10 cellular contexts compared by ENCODE assay signal in genomic region chr2:203340791-203341487, GRCh38. TPM values are rescaled to one million over a fixed set of nuclear protein-coding genes. Genes with fewer than 3 reads are reported as not detected.
DNase-seq lines count a peak whose midpoint lies in the region; ATAC-seq and TF ChIP-seq lines count a peak whose summit lies in the region.
"Had no signal": no experiment of that assay in that cellular context is flagged by ENCODE, and none has a peak within 500 bp of the region (broad histone marks: within the 10 kb centered on the region; RNA-seq: fewer than 3 reads in every experiment).

No MANE protein-coding gene starts in this region.

- DNase-seq in AG10803 (ENCODE audit: low read depth) (peak; percentile 90), NT2/D1 (ENCODE audit: low read depth, low spot score) (peak; percentile 63), epidermal melanocyte (ENCODE audit: insufficient read length, low spot score) (peak; percentile 72), mesenchymal stem cell (peak; percentile 38), HUDEP-2 (lab: John Stamatoyannopoulos, UW; ENCODE audit: unreplicated experiment in 76 of 76) (no peak), SKM-1 treated with dmso at 0.1 percent for 144 hours (lab: John Stamatoyannopoulos, UW; ENCODE audit: unreplicated experiment) (no peak), DMS153 treated with DMSO at 0.1 percent for 48 hours (lab: John Stamatoyannopoulos, UW; ENCODE audit: unreplicated experiment) (no peak), aorta (no peak)
- DNase-seq: CD8-positive, alpha-beta memory T cell; NCI-H2029 had no signal

- TF ChIP-seq CTCF in AG10803 (conservative IDR thresholded peaks at IDR 0.05; ENCODE audit: low read length): no peak

- peaks cover 26% of the 10 kb centered on the region for H3K79me1 ChIP-seq in mesenchymal stem cell (replicated peaks; ENCODE audit: low read length, poor library complexity, severe bottlenecking)

- H3K4me1 ChIP-seq in NT2/D1 (ENCODE audit: insufficient read depth, insufficient read length) (peaks cover 3% of the 10 kb centered on the region), mesenchymal stem cell (ENCODE audit: control insufficient read depth, insufficient read depth, low read depth, low read length) (peaks cover 7% of the 10 kb centered on the region), aorta (ENCODE audit: control insufficient read depth in 1 of 2, insufficient read depth in 2 of 2, low read length in 2 of 2) (peaks cover 0 to 5% of the 10 kb centered on the region in 2 donors)

- peak overlapping the region in 1 of 2 experiments; percentile 7 for H3K18ac ChIP-seq in mesenchymal stem cell (ENCODE audit: low read depth in 1 of 2, low read length in 2 of 2)

- no peak overlapping the region for H2BK12ac ChIP-seq in mesenchymal stem cell (ENCODE audit: low read length in 2 of 2)

- WGBS in mesenchymal stem cell: 88% methylated on average over 5 of the region's 6 CpGs
- WGBS in aorta, 2 donors: 25 to 26% methylated on average over 6 of the region's 6 CpGs

- peak overlapping the region; percentile 76 for H3K27ac ChIP-seq in mesenchymal stem cell (ENCODE audit: low read length, poor library complexity, severe bottlenecking)
- H3K27ac ChIP-seq in aorta (ENCODE audit: low read depth in 1 of 2, low read length in 2 of 2): peak overlapping the region in 1 of 2 donors; percentile 50

- no peak overlapping the region for H3K4me3 ChIP-seq in AG10803 (ENCODE audit: low read length)
- H3K4me3 ChIP-seq in NT2/D1 (ENCODE audit: insufficient read length, low read depth): no peak overlapping the region
- no peak overlapping the region for H3K4me3 ChIP-seq in mesenchymal stem cell (ENCODE audit: insufficient read depth in 1 of 2, low read depth in 1 of 2, low read length in 2 of 2)
- H3K4me3 ChIP-seq in aorta (ENCODE audit: low read length in 2 of 2): no peak overlapping the region

- H3K36me3 ChIP-seq in NT2/D1 (ENCODE audit: insufficient read depth, insufficient read length, low read length): peaks cover 21% of the 10 kb centered on the region
- H3K36me3 ChIP-seq in mesenchymal stem cell (ENCODE audit: control insufficient read depth in 1 of 2, insufficient read depth in 2 of 2, low read depth in 1 of 2, low read length in 2 of 2): peaks cover 13 to 20% of the 10 kb centered on the region in 2 experiments
- H3K36me3 ChIP-seq in aorta (ENCODE audit: control insufficient read depth in 1 of 2, insufficient read depth in 2 of 2, low read length in 1 of 2): no peaks in the 10 kb centered on the region

- no peak overlapping the region for H4K8ac ChIP-seq in mesenchymal stem cell (ENCODE audit: low read length)

- H3K27me3 ChIP-seq in NT2/D1 (ENCODE audit: insufficient read depth, insufficient read length): no peaks in the 10 kb centered on the region
- H3K27me3 ChIP-seq in mesenchymal stem cell (ENCODE audit: control insufficient read depth in 1 of 2, insufficient read depth in 1 of 2, low read length in 2 of 2): no peaks in the 10 kb centered on the region
- H3K27me3 ChIP-seq in aorta (ENCODE audit: control insufficient read depth in 1 of 2, insufficient read depth in 2 of 2, low read length in 1 of 2): no peaks in the 10 kb centered on the region

- no peak overlapping the region for H2BK5ac ChIP-seq in mesenchymal stem cell (ENCODE audit: low read depth, low read length, poor library complexity, severe bottlenecking)

- H3K9me3 ChIP-seq in NT2/D1 (ENCODE audit: insufficient read depth, low read length) (0 out of 2 replicates have a peak, but pooled peaks cover 7% of the 10 kb centered on the region), mesenchymal stem cell (ENCODE audit: control insufficient read depth, low read length) (no peaks in the 10 kb centered on the region), aorta (ENCODE audit: control insufficient read depth, low read length) (no peaks in the 10 kb centered on the region)

- H3K9ac ChIP-seq in NT2/D1 (ENCODE audit: insufficient read length, low read depth) (no peak overlapping the region), mesenchymal stem cell (ENCODE audit: low read length) (no peak overlapping the region)

- no peak for ATAC-seq in aorta (ENCODE audit: low FRiP score)

- no peak overlapping the region for H2AFZ ChIP-seq in mesenchymal stem cell (ENCODE audit: low read depth, low read length)

- no peak overlapping the region for H3K4me2 ChIP-seq in mesenchymal stem cell (ENCODE audit: low read length, poor library complexity, severe bottlenecking)

- H4K91ac ChIP-seq in mesenchymal stem cell (ENCODE audit: low read length): no peak overlapping the region

- H3K4ac ChIP-seq in mesenchymal stem cell (ENCODE audit: low read depth in 1 of 2, low read length in 2 of 2): no peak overlapping the region

- H3K14ac ChIP-seq in mesenchymal stem cell (ENCODE audit: low read length in 2 of 2): no peak overlapping the region

- no peak overlapping the region for H2BK15ac ChIP-seq in mesenchymal stem cell (ENCODE audit: low read depth, poor library complexity, severe bottlenecking)

- H2AK5ac ChIP-seq in mesenchymal stem cell (ENCODE audit: low read length, severe bottlenecking): peak overlapping the region; percentile 54

- no peak overlapping the region for H3K23ac ChIP-seq in mesenchymal stem cell (ENCODE audit: low read length in 2 of 2)

- H2BK120ac ChIP-seq in mesenchymal stem cell (ENCODE audit: low read depth, low read length): no peak overlapping the region

- intact Hi-C loops in aorta (cut with DNase I): no loop called here

RNA-seq across cellular contexts. Expression of gene ABI2, which starts 12.7 kb away (rescaled TPM):
- 56.8 TPM for polyA plus RNA-seq in mesenchymal stem cell (2013, experiment 1 of 2)
- polyA plus RNA-seq in mesenchymal stem cell (2013, experiment 2 of 2): 54.3 TPM
- 10 to 100 TPM; 61.4 to 67.6 TPM for total RNA-seq in aorta
- polyA plus RNA-seq in aorta: 10 to 100 TPM; 12.1 to 23.3 TPM

Comparison
In these comparisons a context has a peak if more than half of its experiments do, and no peak if none do; other contexts are left out.
1. DNase-seq: peak in AG10803 (single experiment), NT2/D1 (single experiment), epidermal melanocyte (single experiment) and mesenchymal stem cell (single experiment); none in HUDEP-2 (0 of 76), SKM-1 treated with dmso at 0.1 percent for 144 hours (single experiment), DMS153 treated with DMSO at 0.1 percent for 48 hours (single experiment) and aorta (0 of 2).